Comparison of ENCODE assay signal across 1 cellular context in the genomic region with DNA sequence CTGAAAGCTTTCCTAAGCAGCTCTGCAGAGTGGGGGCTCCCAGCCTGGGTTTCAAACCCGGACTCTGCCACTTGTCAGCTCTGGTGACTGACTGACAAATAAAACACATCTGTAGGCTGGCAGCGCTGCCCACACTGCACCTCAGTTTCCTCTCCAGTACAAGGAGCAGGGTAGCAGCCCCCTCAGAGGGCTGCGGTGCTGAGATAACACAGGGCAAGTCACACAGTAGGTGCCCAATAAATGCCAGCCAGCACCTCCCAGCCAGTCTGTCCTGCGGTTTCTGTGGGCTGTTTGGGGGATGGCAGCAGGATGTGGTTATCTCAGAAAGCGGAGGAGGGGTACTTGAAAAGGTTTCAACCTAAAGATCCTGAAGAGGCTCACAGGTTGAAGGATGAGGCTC.
TF ChIP-seq lines count a peak whose summit lies in the region.

No MANE protein-coding gene starts in this region.

TF ChIP-seq in IMR-90, 13 proteins besides CTCF, POLR2A, EP300 and RAD21 (continued from another document):
- TF ChIP-seq ELK1 (IDR thresholded peaks at IDR 0.05; ENCODE audit: borderline replicate concordance, low read depth, low read length) (no peak), RCOR1 (IDR thresholded peaks at IDR 0.05; ENCODE audit: insufficient replicate concordance, low read length) (no peak), MAFK (IDR thresholded peaks at IDR 0.05; ENCODE audit: low read depth, low read length) (no peak), FOS (IDR thresholded peaks at IDR 0.05; ENCODE audit: low read depth, low read length) (no peak), CHD1 (IDR thresholded peaks at IDR 0.05; ENCODE audit: low read depth, low read length) (no peak), NFE2L2 (IDR thresholded peaks at IDR 0.05; ENCODE audit: low read depth, low read length) (no peak), MXI1 (IDR thresholded peaks at IDR 0.05; ENCODE audit: borderline replicate concordance, low read depth, low read length) (no peak), SMC3 (IDR thresholded peaks at IDR 0.05; ENCODE audit: low read depth, low read length) (no peak), USF2 (IDR thresholded peaks at IDR 0.05; ENCODE audit: low read depth, low read length) (no peak), CEBPB (IDR thresholded peaks at IDR 0.05; ENCODE audit: low read depth, low read length) (no peak), BHLHE40 (IDR thresholded peaks at IDR 0.05; ENCODE audit: low read depth, low read length) (no peak), MAZ (IDR thresholded peaks at IDR 0.05; ENCODE audit: borderline replicate concordance, low read depth, low read length) (no peak)
